Comparison of ENCODE assay signal across 23 cellular contexts in genomic region chr1:6443339-6444115, GRCh38. TPM values are rescaled to one million over a fixed set of nuclear protein-coding genes. Genes with fewer than 3 reads are reported as not detected.
DNase-seq lines count a peak whose midpoint lies in the region; ATAC-seq lines count a peak whose summit lies in the region.
"Had no signal": no experiment of that assay in that cellular context is flagged by ENCODE, and none has a peak within 500 bp of the region (broad histone marks: within the 10 kb centered on the region; RNA-seq: fewer than 3 reads in every experiment).

No MANE protein-coding gene starts in this region.

- H3K18ac ChIP-seq in neuronal stem cell (ENCODE audit: low read length), result no peak overlapping the region

- H3K4me2 ChIP-seq in neuronal stem cell (ENCODE audit: insufficient read depth, low read length, poor library complexity, severe bottlenecking), result no peak overlapping the region
- H3K4me2 ChIP-seq: KMS-11, SK-N-SH had no signal

- peak overlapping the region; percentile 58 for H2BK12ac ChIP-seq in neuronal stem cell (ENCODE audit: low read length)

- peak overlapping the region; percentile 73 for H3K23ac ChIP-seq in neuronal stem cell (ENCODE audit: low read depth, low read length, poor library complexity)

- ATAC-seq in left cardiac atrium (no peak), HG02840 (IDR thresholded peaks at IDR 0.05; ENCODE audit: low FRiP score, unreplicated experiment) (no peak)
- ATAC-seq: CD8-positive, alpha-beta T cell; PC-3 had no signal

- peaks cover 12 to 18% of the 10 kb centered on the region in 2 donors for H3K4me1 ChIP-seq in neuronal stem cell (ENCODE audit: control insufficient read depth in 2 of 2, insufficient read depth in 1 of 2, low read depth in 1 of 2, low read length in 2 of 2)

- H3K9ac ChIP-seq in neuronal stem cell (ENCODE audit: low read depth, low read length, poor library complexity), result no peak overlapping the region
- H3K9ac ChIP-seq: KMS-11, SK-N-SH had no signal

- no peak overlapping the region for H3K4me3 ChIP-seq in neuronal stem cell (ENCODE audit: low read length in 2 of 2)

- H2BK15ac ChIP-seq in neuronal stem cell (ENCODE audit: low read length), result peak overlapping the region; percentile 45

- H3K4ac ChIP-seq in neuronal stem cell (ENCODE audit: low read length), result no peak overlapping the region

- no peak overlapping the region for H4K8ac ChIP-seq in neuronal stem cell (ENCODE audit: low read depth, low read length)

- DNase-seq in NCI-H2081 (lab: John Stamatoyannopoulos, UW) (peak; percentile 33 to 43), NCI-H2081 treated with DMSO at 0.1 percent for 48 hours (lab: John Stamatoyannopoulos, UW) (no peak), COR-L47 (lab: John Stamatoyannopoulos, UW) (peak; percentile 54), NCI-H2171 treated with DMSO at 0.1 percent for 48 hours (lab: John Stamatoyannopoulos, UW) (peak; percentile 58), neuronal stem cell (ENCODE audit: low spot score) (no peak), left cardiac atrium (no peak)
- DNase-seq: AML-193; C1 segment of cervical spinal cord; Calu3; CD8-positive, alpha-beta T cell; IMR-90; MM.1S; NCI-H187 treated with DMSO at 0.1 percent for 48 hours; NCI-H345; NCI-H510A treated with DMSO at 0.1 percent for 48 hours; NCI-H748 treated with DMSO at 0.1 percent for 48 hours; NK-92 treated with Interleukin-12 subunit alpha and Interleukin-12 subunit beta, amount 100 ng/mL, for 24 hours; PC-3; SK-N-SH; SW 1271 had no signal

- H3K79me1 ChIP-seq in neuronal stem cell (ENCODE audit: low read depth, low read length), result no peaks in the 10 kb centered on the region

- intact Hi-C loops in left cardiac atrium (cut with DNase I), result no loop called here

- H2BK5ac ChIP-seq in neuronal stem cell (ENCODE audit: low read length), result no peak overlapping the region

- no peak overlapping the region for H2AFZ ChIP-seq in neuronal stem cell (ENCODE audit: low read length)

- peaks cover 2 to 65% (median 21%) of the 10 kb centered on the region in 3 experiments for H3K27me3 ChIP-seq in neuronal stem cell (ENCODE audit: control insufficient read depth in 3 of 3, insufficient read depth in 3 of 3, low read depth in 1 of 3, low read length in 3 of 3)

- H3K9me3 ChIP-seq in neuronal stem cell (replicated peaks in 1 of 2; ENCODE audit: control insufficient read depth in 2 of 2, insufficient read depth in 1 of 2, low read depth in 1 of 2, low read length in 2 of 2), result no peaks in the 10 kb centered on the region
- H3K9me3 ChIP-seq: SK-N-SH had no signal

- no peak overlapping the region for H2BK120ac ChIP-seq in neuronal stem cell (ENCODE audit: low read depth, low read length)

- no CpG with 5 or more reads among the region's 21 CpGs for WGBS in neuronal stem cell (ENCODE audit: extremely low coverage in 2 of 2, insufficient read length in 2 of 2, insufficient replicate concordance in 1 of 2), 2 donors

- no peak overlapping the region for H3K14ac ChIP-seq in neuronal stem cell (ENCODE audit: low read length)

- H4K91ac ChIP-seq in neuronal stem cell (ENCODE audit: low read depth, low read length, poor library complexity), result no peak overlapping the region

- H3K27ac ChIP-seq in neuronal stem cell (replicated peaks; ENCODE audit: low read length), result no peak overlapping the region
- H3K27ac ChIP-seq: KMS-11 had no signal

- H2AK5ac ChIP-seq in neuronal stem cell (ENCODE audit: low read depth, low read length), result peak overlapping the region; percentile 36

- H3K36me3 ChIP-seq in neuronal stem cell (replicated peaks in 1 of 2; ENCODE audit: control insufficient read depth in 2 of 2, insufficient read depth in 2 of 2, low read length in 2 of 2), result no peaks in the 10 kb centered on the region

RNA-seq across cellular contexts. Expression of gene ESPN, which starts 19.0 kb away (rescaled TPM):
- 3.5 TPM for polyA plus RNA-seq in neuronal stem cell (2013, experiment 1 of 2)
- polyA plus RNA-seq in neuronal stem cell (2013, experiment 2 of 2), result 3.6 TPM
- total RNA-seq in left cardiac atrium, result under 1 TPM; 0.42 to 0.44 TPM
- polyA plus RNA-seq: AG04450 had no signal

RNA-seq across cellular contexts. Expression of gene TNFRSF25, which starts 22.4 kb away (rescaled TPM):
- 14.5 TPM for polyA plus RNA-seq in neuronal stem cell (2013, experiment 1 of 2)
- 14.1 TPM for polyA plus RNA-seq in neuronal stem cell (2013, experiment 2 of 2)
- total RNA-seq in left cardiac atrium, result 1 to 10 TPM; 5.5 to 5.9 TPM

RNA-seq across cellular contexts. Expression of gene HES2, which starts 23.8 kb away (rescaled TPM):
- 0.26 TPM for polyA plus RNA-seq in neuronal stem cell (2013, experiment 1 of 2)
- polyA plus RNA-seq in neuronal stem cell (2013, experiment 2 of 2), result 0.22 TPM
- under 1 TPM in 1 of 2 donors, not detected in 1; 0.37 TPM for total RNA-seq in left cardiac atrium
- total RNA-seq: Calu3; CD8-positive, alpha-beta T cell; IMR-90 had no signal
- polyA plus RNA-seq: AG04450, IMR-90 had no signal

RNA-seq across cellular contexts. Expression of gene PLEKHG5, which starts 47.9 kb away (rescaled TPM):
- polyA plus RNA-seq in neuronal stem cell (2013, experiment 1 of 2), result 18.8 TPM
- polyA plus RNA-seq in neuronal stem cell (2013, experiment 2 of 2), result 18.8 TPM
- total RNA-seq in left cardiac atrium, result 10 to 100 TPM; 10.7 to 11.8 TPM

RNA-seq across cellular contexts. Expression of gene ACOT7, which starts 50.0 kb away (rescaled TPM):
- polyA plus RNA-seq in neuronal stem cell (2013, experiment 1 of 2), result 83.2 TPM
- 81.2 TPM for polyA plus RNA-seq in neuronal stem cell (2013, experiment 2 of 2)
- total RNA-seq in left cardiac atrium, result 10 to 100 TPM in 1 of 2 donors, 1 to 10 TPM in 1; 9.9 to 12.9 TPM

Comparison
In these comparisons a context has a peak if more than half of its experiments do, and no peak if none do; other contexts are left out.
1. DNase-seq: peak in NCI-H2081 (2 of 2), COR-L47 (single experiment) and NCI-H2171 treated with DMSO at 0.1 percent for 48 hours (single experiment); none in NCI-H2081 treated with DMSO at 0.1 percent for 48 hours (single experiment), neuronal stem cell (single experiment) and left cardiac atrium (single experiment).